Comparison of ENCODE assay signal across 18 cellular contexts in the genomic region with DNA sequence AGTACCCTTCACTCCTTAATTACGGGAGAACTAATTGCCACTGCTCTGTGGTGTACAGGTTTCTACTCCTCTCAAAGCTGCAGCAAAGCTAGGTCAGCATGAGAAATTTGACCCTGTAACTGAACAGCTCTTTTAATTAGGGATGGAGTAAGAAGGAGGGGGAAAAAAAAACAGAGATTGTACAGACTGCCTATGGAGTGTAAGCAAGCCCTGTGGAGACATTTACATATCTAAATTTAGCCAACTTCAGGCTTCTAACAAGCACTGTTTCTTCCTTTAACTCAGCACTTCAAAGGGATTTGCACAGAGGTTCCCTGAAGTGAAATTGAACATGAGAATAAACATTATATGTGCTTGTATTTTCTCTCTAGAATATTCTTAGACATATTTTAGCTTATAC.
DNase-seq lines count a peak whose midpoint lies in the region; ATAC-seq and TF ChIP-seq lines count a peak whose summit lies in the region.
"Had no signal": no experiment of that assay in that cellular context is flagged by ENCODE, and none has a peak within 500 bp of the region (broad histone marks: within the 10 kb centered on the region; RNA-seq: fewer than 3 reads in every experiment).

No MANE protein-coding gene starts in this region.

- peak overlapping the region; percentile 81 for H3K27ac ChIP-seq in cardiac muscle cell
- no peak overlapping the region for H3K27ac ChIP-seq in right cardiac atrium (ENCODE audit: low read length)
- no peak overlapping the region for H3K27ac ChIP-seq in iPS-20b (ENCODE audit: low read length)
- no peak overlapping the region for H3K27ac ChIP-seq in PC-3 (ENCODE audit: low read length)
- H3K27ac ChIP-seq: C4-2B, parathyroid adenoma, thyroid gland had no signal

- no peaks in the 10 kb centered on the region for H3K36me3 ChIP-seq in cardiac muscle cell
- H3K36me3 ChIP-seq in iPS-20b (ENCODE audit: insufficient read depth, low read depth, low read length): no peaks in the 10 kb centered on the region
- no peaks in the 10 kb centered on the region for H3K36me3 ChIP-seq in PC-3 (ENCODE audit: low read depth, low read length)
- H3K36me3 ChIP-seq: thyroid gland had no signal

- no peaks in the 10 kb centered on the region for H3F3A ChIP-seq in PC-3 (ENCODE audit: low read length, unreplicated experiment)

- H3K79me2 ChIP-seq in PC-3 (ENCODE audit: low read length): no peaks in the 10 kb centered on the region
- H3K79me2 ChIP-seq: parathyroid adenoma had no signal

- no peak overlapping the region for H3K4me3 ChIP-seq in cardiac muscle cell
- H3K4me3 ChIP-seq in right cardiac atrium (ENCODE audit: low read length): no peak overlapping the region
- peak overlapping the region; percentile 6; the same call in 1 of the 2 replicates for H3K4me3 ChIP-seq in iPS-20b (ENCODE audit: low read length)
- no peak overlapping the region for H3K4me3 ChIP-seq in PC-3 (ENCODE audit: low read length)
- H3K4me3 ChIP-seq: thyroid gland had no signal

- H3K4me2 ChIP-seq in PC-3 (ENCODE audit: low read length): no peak overlapping the region

- H3K27me3 ChIP-seq in cardiac muscle cell (no peaks in the 10 kb centered on the region), right cardiac atrium (ENCODE audit: control insufficient read depth, insufficient read depth) (no peaks in the 10 kb centered on the region), iPS-20b (ENCODE audit: insufficient read depth, low read length) (no peaks in the 10 kb centered on the region), PC-3 (ENCODE audit: low read length) (no peaks in the 10 kb centered on the region)
- H3K27me3 ChIP-seq: thyroid gland had no signal

- BruUV-seq in PC-3 (replicated peaks; lab: Mats Ljungman, UMichigan): no TSS peak

- no peak overlapping the region for H2AFZ ChIP-seq in PC-3 (ENCODE audit: low read length)
- H2AFZ ChIP-seq: parathyroid adenoma had no signal

- DNase-seq in cardiac muscle cell (ENCODE audit: low read depth in 1 of 2, low spot score in 1 of 2): peak in 1 of 2 donors; percentile 83
- DNase-seq in right cardiac atrium: no peak
- peak; percentile 100 for DNase-seq in NCI-H69 (lab: John Stamatoyannopoulos, UW)
- DNase-seq in NCI-H128 (lab: John Stamatoyannopoulos, UW; ENCODE audit: unreplicated experiment): no peak
- no peak for DNase-seq in stimulated activated CD4-positive, alpha-beta T cell treated with anti-CD3 and anti-CD28 coated beads, Interleukin-4, amount 100 ng/mL, for 24 hours
- no peak for DNase-seq in PC-3
- DNase-seq: activated T-cell treated with anti-CD3 and anti-CD28 coated beads, Interleukin-2, amount 50 U/mL, for 48 hours; effector CD8-positive, alpha-beta T cell; naive B cell; T1000; thyroid gland had no signal

- H3K9ac ChIP-seq in iPS-20b (ENCODE audit: low read depth, low read length): 0 out of 2 replicates have a peak overlapping the region, but pooled peaks have one; percentile 3
- no peak overlapping the region for H3K9ac ChIP-seq in PC-3 (ENCODE audit: low read length)
- H3K9ac ChIP-seq: parathyroid adenoma had no signal

- 41% methylated on average over 1 of the region's 1 CpG for WGBS in right cardiac atrium

- H3K4me1 ChIP-seq in cardiac muscle cell (ENCODE audit: low read depth) (peaks cover 25% of the 10 kb centered on the region), right cardiac atrium (ENCODE audit: control insufficient read depth, insufficient read depth, low read length) (no peaks in the 10 kb centered on the region), iPS-20b (ENCODE audit: insufficient read depth, low read length) (peaks cover 12% of the 10 kb centered on the region), PC-3 (ENCODE audit: insufficient read depth, low read length) (no peaks in the 10 kb centered on the region)
- H3K4me1 ChIP-seq: parathyroid adenoma, thyroid gland had no signal

- H4K20me1 ChIP-seq in PC-3 (ENCODE audit: low read length): no peaks in the 10 kb centered on the region

- ATAC-seq in right cardiac atrium (no peak), GM19035 (IDR thresholded peaks at IDR 0.05; ENCODE audit: unreplicated experiment) (no peak), PC-3 (no peak)
- ATAC-seq: activated CD4-positive, CD25-positive, alpha-beta regulatory T cell treated with anti-CD3 and anti-CD28 coated beads, Interleukin-2, amount 50 U/mL, for 24 hours; esophagus mucosa; stimulated activated memory B cell treated with anti-CD40 and anti-IgM and Interleukin-4, amounts not matched to agents 10 μg/mL and 1 μg/mL and 100 μg/mL, for 72 hours had no signal

- POLR2A ChIA-PET in PC-3 (lab: Charles Lee; ENCODE audit: unreplicated experiment): no interaction called here

- intact Hi-C loops in right cardiac atrium (cut with DNase I): loop anchor here in 1 of 4 donors (5.0 kb wide), 1 partner anchor 101 kb away; no protein-coding TSS in a partner anchor
- intact Hi-C loops in PC-3 (cut with micrococcal nuclease): no loop called here

- no peaks in the 10 kb centered on the region for H3K9me2 ChIP-seq in PC-3 (replicated peaks; ENCODE audit: low read length)

- CTCF ChIA-PET in PC-3 (lab: Charles Lee): no interaction called here

- TF ChIP-seq CTCF in cardiac muscle cell (IDR thresholded peaks at IDR 0.05; ENCODE audit: low read depth, low read length) (no peak), PC-3 (conservative IDR thresholded peaks at IDR 0.05; ENCODE audit: low read depth, low read length) (no peak)

- H3K9me3 ChIP-seq in cardiac muscle cell (ENCODE audit: low read depth) (no peaks in the 10 kb centered on the region), right cardiac atrium (ENCODE audit: control insufficient read depth, low read length) (no peaks in the 10 kb centered on the region), iPS-20b (ENCODE audit: insufficient read depth, low read depth, low read length) (peaks cover 1% of the 10 kb centered on the region; the same call in 1 of the 2 replicates), PC-3 (ENCODE audit: low read length) (no peaks in the 10 kb centered on the region)
- H3K9me3 ChIP-seq: thyroid gland had no signal
